34 cellular contexts compared by ENCODE assay signal in genomic region chr4:151371045-151371605, GRCh38. TPM values are rescaled to one million over a fixed set of nuclear protein-coding genes. Genes with fewer than 3 reads are reported as not detected.
"Had no signal": no experiment of that assay in that cellular context is flagged by ENCODE, and none has a peak within 500 bp of the region (broad histone marks: within the 10 kb centered on the region; RNA-seq: fewer than 3 reads in every experiment).

No MANE protein-coding gene starts in this region.

- DNase-seq: activated CD4-positive, alpha-beta T cell treated with anti-CD3 and anti-CD28 coated beads for 1 hour; activated CD4-positive, alpha-beta T cell treated with anti-CD3 and anti-CD28 coated beads for 48 hours; activated CD4-positive, alpha-beta T cell treated with anti-CD3 and anti-CD28 coated beads, Interleukin-2, amount 50 U/mL, for 4 hours; activated CD4-positive, CD25-positive, alpha-beta regulatory T cell; activated CD8-positive, alpha-beta T cell treated with anti-CD3 and anti-CD28 coated beads for 36 hours; activated effector memory CD4-positive, alpha-beta T cell treated with anti-CD3 and anti-CD28 coated beads, Interleukin-2, amount 50 U/mL, for 16 hours; activated naive CD4-positive, alpha-beta T cell; activated naive CD4-positive, alpha-beta T cell treated with anti-CD3 and anti-CD28 coated beads, Interleukin-2, amount 50 U/mL, for 16 hours; activated naive CD8-positive, alpha-beta T cell treated with anti-CD3 and anti-CD28 coated beads for 36 hours; activated T-cell treated with anti-CD3 and anti-CD28 coated beads, Interleukin-2, amount 50 U/mL, for 1 hour; activated T-cell treated with anti-CD3 and anti-CD28 coated beads, Interleukin-2, amount 50 U/mL, for 72 hours; amygdala; caudate nucleus; cerebellar nuclear complex; NCI-H1092 treated with DMSO at 0.1 percent for 48 hours; NCI-H1417 treated with DMSO at 0.1 percent for 48 hours; NCI-H187 treated with DMSO at 0.1 percent for 48 hours; NCI-H345; NCI-H524 treated with DMSO at 0.1 percent for 48 hours; NCI-H748 treated with DMSO at 0.1 percent for 48 hours; NK-92 treated with Interleukin-12 subunit alpha and Interleukin-12 subunit beta, amount 100 ng/mL, for 24 hours; PC-3; Peyer's patch; RPMI8226; SHP77 treated with DMSO at 0.1 percent for 48 hours; SW 1271; T-helper 1 cell; T-helper 2 cell; T1000; WERI-Rb-1 had no signal

- H3K36me3 ChIP-seq: ascending aorta, Peyer's patch, SJSA1, WERI-Rb-1 had no signal

- ATAC-seq: activated CD8-positive, alpha-beta T cell treated with anti-CD3 and anti-CD28 coated beads for 36 hours; activated T-cell treated with anti-CD3 and anti-CD28 coated beads, Interleukin-2, amount 50 U/mL, for 72 hours; activated T-helper 17 cell treated with anti-CD3 and anti-CD28 coated beads, Interleukin-2, amount 50 U/mL, for 72 hours; PC-3 had no signal

- H3K27me3 ChIP-seq: ascending aorta, Peyer's patch, SJSA1 had no signal

- H3K4me3 ChIP-seq: ascending aorta, Peyer's patch, SJSA1 had no signal

- H3K4me1 ChIP-seq: ascending aorta, Peyer's patch, SJSA1 had no signal

- H3K9me3 ChIP-seq: ascending aorta, Peyer's patch, SJSA1 had no signal

- H3K27ac ChIP-seq: ascending aorta, Peyer's patch, SJSA1, WERI-Rb-1 had no signal

RNA-seq across cellular contexts. Expression of gene FHIP1A, which starts 37.9 kb away (rescaled TPM):
- total RNA-seq: activated CD8-positive, alpha-beta memory T cell treated with anti-CD3 and anti-CD28 coated beads for 36 hours; ascending aorta had no signal

RNA-seq across cellular contexts. Expression of gene SH3D19, which starts 45.7 kb away (rescaled TPM):
- total RNA-seq: activated CD8-positive, alpha-beta memory T cell treated with anti-CD3 and anti-CD28 coated beads for 36 hours; activated CD8-positive, alpha-beta T cell treated with anti-CD3 and anti-CD28 coated beads for 36 hours; activated naive CD8-positive, alpha-beta T cell treated with anti-CD3 and anti-CD28 coated beads for 36 hours had no signal
